In the genomic region with DNA sequence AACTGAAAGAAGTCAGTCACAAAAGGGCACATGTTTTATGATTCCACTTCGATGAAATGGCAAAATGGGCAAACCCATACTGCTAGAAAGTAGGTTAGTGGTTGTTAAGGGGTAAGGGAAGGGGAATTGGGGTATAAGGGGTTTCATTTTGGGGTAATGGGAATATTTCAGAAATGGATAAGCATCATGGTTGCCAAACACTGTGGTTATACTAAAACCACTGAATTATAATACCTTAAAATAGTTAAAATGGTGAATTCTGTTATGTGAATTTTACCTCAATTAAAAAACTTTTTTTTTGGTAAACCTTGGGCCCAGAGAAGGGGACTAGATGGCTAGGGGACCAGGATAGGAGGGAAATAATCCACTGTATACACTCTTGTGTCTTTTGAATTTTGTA, we compare ENCODE assay signal across 22 cellular contexts. TPM values are rescaled to one million over a fixed set of nuclear protein-coding genes. Genes with fewer than 3 reads are reported as not detected.
DNase-seq lines count a peak whose midpoint lies in the region; ATAC-seq, FAIRE-seq and TF ChIP-seq lines count a peak whose summit lies in the region.
"Had no signal": no experiment of that assay in that cellular context is flagged by ENCODE, and none has a peak within 500 bp of the region (broad histone marks: within the 10 kb centered on the region; RNA-seq: fewer than 3 reads in every experiment).

No MANE protein-coding gene starts in this region.

- H3K4me1 ChIP-seq in HCT116 (ENCODE audit: control insufficient read depth in 1 of 2, insufficient read depth in 2 of 2, low read length in 2 of 2) (no peaks in the 10 kb centered on the region), GM12878 (ENCODE audit: control insufficient read depth, insufficient read depth, low read length) (peaks cover 19% of the 10 kb centered on the region)
- H3K4me1 ChIP-seq: A549; BLaER1 treated with 17β-estradiol and CSF1 and Interleukin-3, amounts not matched to agents 10 nM and 100 nM had no signal

- no peaks in the 10 kb centered on the region for H3K27me3 ChIP-seq in HCT116 (ENCODE audit: insufficient read depth, low read length)
- H3K27me3 ChIP-seq in GM12878 (replicated peaks in 1 of 2; ENCODE audit: control insufficient read depth in 2 of 2, insufficient read depth in 2 of 2, low read length in 1 of 2): no peaks in the 10 kb centered on the region
- H3K27me3 ChIP-seq: BLaER1 treated with 17β-estradiol and CSF1 and Interleukin-3, amounts not matched to agents 10 nM and 100 nM had no signal

- FAIRE-seq in GM12878 (lab: Jason Lieb, UNC): no peak
- FAIRE-seq: G401.6 had no signal

- H3K4me3 ChIP-seq in HCT116 (replicated peaks in 1 of 2; ENCODE audit: low read depth in 1 of 2, low read length in 2 of 2) (no peak overlapping the region), GM12878 (no peak overlapping the region)
- H3K4me3 ChIP-seq: A549; BLaER1 treated with 17β-estradiol and CSF1 and Interleukin-3, amounts not matched to agents 10 nM and 100 nM had no signal

- SMC1A ChIA-PET in GM12878 (lab: Charles Lee; ENCODE audit: uncharacterized antibody, unreplicated experiment): no interaction called here

- H3K27ac ChIP-seq in HCT116 (ENCODE audit: low read depth, low read length) (no peak overlapping the region), GM12878 (ENCODE audit: control insufficient read depth, insufficient read depth) (no peak overlapping the region)
- H3K27ac ChIP-seq: A549; BLaER1 treated with 17β-estradiol and CSF1 and Interleukin-3, amounts not matched to agents 10 nM and 100 nM had no signal

- no peaks in the 10 kb centered on the region for H3K27me3 Mint-ChIP-seq in activated naive CD4-positive, alpha-beta T cell treated with anti-CD3 and anti-CD28 coated beads, Interleukin-2, amount 50 U/mL, for 24 hours
- H3K27me3 Mint-ChIP-seq in activated naive CD4-positive, alpha-beta T cell treated with anti-CD3 and anti-CD28 coated beads, Interleukin-2, amount 10 ng/mL, durations not matched to agents 7 days and 5 days: no peaks in the 10 kb centered on the region
- H3K27me3 Mint-ChIP-seq: CD4-positive, alpha-beta T cell had no signal

- CTCF ChIA-PET in activated naive CD4-positive, alpha-beta T cell treated with anti-CD3 and anti-CD28 coated beads, Interleukin-2, amount 10 ng/mL, durations not matched to agents 7 days and 5 days (lab: Charles Lee): no interaction called here
- CTCF ChIA-PET in HCT116 (lab: Charles Lee) (no interaction called here), GM12878 (lab: Yijun Ruan, JAX) (interaction anchor here (0.6 to 1.0 kb wide), 2 partner anchors 49 to 115 kb away, joined by 3 read pairs; no protein-coding TSS in a partner anchor)

- TF ChIP-seq RAD21 in HCT116 (IDR thresholded peaks at IDR 0.05; ENCODE audit: low read depth) (no peak), GM12878 (IDR thresholded peaks at IDR 0.05; ENCODE audit: insufficient read depth, low read depth, low read length) (no peak)

- in situ Hi-C loops in GM12878 (cut with MboI): no loop called here

- TF ChIP-seq POLR2A in HCT116 (IDR thresholded peaks at IDR 0.05; ENCODE audit: borderline replicate concordance, extremely low read depth, insufficient read depth, insufficient read length) (no peak), GM12878 (IDR thresholded peaks at IDR 0.05; ENCODE audit: low read depth, low read length) (no peak)

- H3K79me2 ChIP-seq in HCT116 (ENCODE audit: insufficient read depth, low read length): no peaks in the 10 kb centered on the region
- H3K79me2 ChIP-seq in GM12878 (ENCODE audit: control insufficient read depth, insufficient read depth, low read length): no peaks in the 10 kb centered on the region

- intact Hi-C loops in HCT116 (cut with micrococcal nuclease): no loop called here
- intact Hi-C loops in GM12878 (cut with micrococcal nuclease; ENCODE audit: unreplicated experiment): loop anchor here (2.0 to 5.0 kb wide), 3 partner anchors 18 to 95 kb away; no protein-coding TSS in a partner anchor

- H3K9ac ChIP-seq in HCT116 (ENCODE audit: low read length) (no peak overlapping the region), GM12878 (ENCODE audit: control insufficient read depth, insufficient read depth, low read length) (no peak overlapping the region)
- H3K9ac ChIP-seq: BLaER1 treated with 17β-estradiol and CSF1 and Interleukin-3, amounts not matched to agents 10 nM and 100 nM; SK-N-SH had no signal

- RAD21 ChIA-PET in HCT116 (lab: Charles Lee; ENCODE audit: low non-redundant PET in 1 of 2, low total read pairs in 2 of 2, uncharacterized antibody in 2 of 2, unreplicated experiment in 2 of 2) (no interaction called here), GM12878 (lab: Charles Lee; ENCODE audit: unreplicated experiment) (no interaction called here)

- POLR2A ChIA-PET in HCT116 (lab: Charles Lee): no interaction called here
- POLR2A ChIA-PET in GM12878 (lab: Charles Lee): no interaction called here

- no peak for TF ChIP-seq EP300 in GM12878 (IDR thresholded peaks at IDR 0.05; ENCODE audit: borderline replicate concordance in 1 of 2, control insufficient read depth in 1 of 2, low read depth in 2 of 2, low read length in 2 of 2)

- H3K36me3 Mint-ChIP-seq in activated naive CD4-positive, alpha-beta T cell treated with anti-CD3 and anti-CD28 coated beads, Interleukin-2, amount 50 U/mL, for 24 hours: no peaks in the 10 kb centered on the region
- H3K36me3 Mint-ChIP-seq in activated naive CD4-positive, alpha-beta T cell treated with anti-CD3 and anti-CD28 coated beads, Interleukin-2, amount 10 ng/mL, durations not matched to agents 7 days and 5 days: peaks cover 5% of the 10 kb centered on the region
- H3K36me3 Mint-ChIP-seq in stimulated activated effector memory CD8-positive, alpha-beta T cell treated with anti-CD3 and anti-CD28 coated beads, Interleukin-12 subunit alpha, Interleukin-12 subunit beta, amount 100 ng/mL, for 72 hours: no peaks in the 10 kb centered on the region

- H4K20me1 ChIP-seq in HCT116 (ENCODE audit: insufficient read depth) (no peaks in the 10 kb centered on the region), GM12878 (ENCODE audit: control insufficient read depth, insufficient read depth) (no peaks in the 10 kb centered on the region)
- H4K20me1 ChIP-seq: BLaER1 treated with 17β-estradiol and CSF1 and Interleukin-3, amounts not matched to agents 10 nM and 100 nM had no signal

- H3K4me2 ChIP-seq in HCT116 (ENCODE audit: low read length) (no peak overlapping the region), GM12878 (ENCODE audit: control insufficient read depth, insufficient read depth) (no peak overlapping the region)
- H3K4me2 ChIP-seq: A549; BLaER1 treated with 17β-estradiol and CSF1 and Interleukin-3, amounts not matched to agents 10 nM and 100 nM; SK-N-SH had no signal

- no peak for DNase-seq in activated naive CD4-positive, alpha-beta T cell treated with anti-CD3 and anti-CD28 coated beads, Interleukin-2, amount 10 ng/mL, durations not matched to agents 7 days and 5 days
- no peak for DNase-seq in HCT116 (ENCODE audit: low read depth, low spot score)
- no peak for DNase-seq in GM12878 (ENCODE audit: low read depth, low spot score)
- DNase-seq in stimulated activated effector memory CD8-positive, alpha-beta T cell treated with anti-CD3 and anti-CD28 coated beads, Interleukin-12 subunit alpha, Interleukin-12 subunit beta, amount 100 ng/mL, for 72 hours (ENCODE audit: low spot score in 2 of 2): no peak
- DNase-seq in NOMO-1 (lab: John Stamatoyannopoulos, UW; ENCODE audit: unreplicated experiment in 2 of 2): no peak
- DNase-seq: AML-193; CD4-positive, alpha-beta T cell; H7; MV-4-11; NCI-H1105; NCI-H146; NCI-H1930; NCI-H2107; NCI-H524 treated with DMSO at 0.1 percent for 48 hours; NCI-H774; PC-3; SK-N-SH had no signal

- H3K9me2 ChIP-seq in HCT116 (ENCODE audit: insufficient read depth): no peaks in the 10 kb centered on the region
- H3K9me2 ChIP-seq: SK-N-SH had no signal

- peaks cover 24% of the 10 kb centered on the region for H3K4me1 Mint-ChIP-seq in activated naive CD4-positive, alpha-beta T cell treated with anti-CD3 and anti-CD28 coated beads, Interleukin-2, amount 50 U/mL, for 24 hours
- H3K4me1 Mint-ChIP-seq in activated naive CD4-positive, alpha-beta T cell treated with anti-CD3 and anti-CD28 coated beads, Interleukin-2, amount 10 ng/mL, durations not matched to agents 7 days and 5 days: peaks cover 36% of the 10 kb centered on the region
- H3K4me1 Mint-ChIP-seq in stimulated activated effector memory CD8-positive, alpha-beta T cell treated with anti-CD3 and anti-CD28 coated beads, Interleukin-12 subunit alpha, Interleukin-12 subunit beta, amount 100 ng/mL, for 72 hours: peaks cover 26% of the 10 kb centered on the region

- peak overlapping the region; percentile 30 for H2AFZ ChIP-seq in HCT116 (ENCODE audit: low read depth, low read length, poor library complexity, severe bottlenecking)
- H2AFZ ChIP-seq in GM12878 (ENCODE audit: control insufficient read depth, low read depth, low read length): no peak overlapping the region

- H3K36me3 ChIP-seq in HCT116 (ENCODE audit: control insufficient read depth in 1 of 2, insufficient read depth in 2 of 2, low read length in 2 of 2): no peaks in the 10 kb centered on the region
- H3K36me3 ChIP-seq in GM12878 (ENCODE audit: control insufficient read depth in 2 of 2, insufficient read depth in 2 of 2, low read length in 1 of 2): no peaks in the 10 kb centered on the region
- H3K36me3 ChIP-seq: BLaER1 treated with 17β-estradiol and CSF1 and Interleukin-3, amounts not matched to agents 10 nM and 100 nM had no signal

- TF ChIP-seq CTCF in HCT116 (IDR thresholded peaks at IDR 0.05 in 2 of 3, conservative IDR thresholded peaks at IDR 0.05 in 1 of 3; ENCODE audit: borderline replicate concordance in 1 of 3, insufficient read depth in 1 of 3, low read depth in 2 of 3, low read length in 2 of 3) (no peak), GM12878 (IDR thresholded peaks at IDR 0.05 in 2 of 3, conservative IDR thresholded peaks at IDR 0.05 in 1 of 3; ENCODE audit: control insufficient read depth in 2 of 3, extremely low read depth in 1 of 3, insufficient read depth in 1 of 3, low read depth in 3 of 3, low read length in 3 of 3) (no peak)

- no peak overlapping the region for H3K4me3 Mint-ChIP-seq in activated naive CD4-positive, alpha-beta T cell treated with anti-CD3 and anti-CD28 coated beads, Interleukin-2, amount 50 U/mL, for 24 hours
- H3K4me3 Mint-ChIP-seq in activated naive CD4-positive, alpha-beta T cell treated with anti-CD3 and anti-CD28 coated beads, Interleukin-2, amount 10 ng/mL, durations not matched to agents 7 days and 5 days: no peak overlapping the region
- H3K4me3 Mint-ChIP-seq in stimulated activated effector memory CD8-positive, alpha-beta T cell treated with anti-CD3 and anti-CD28 coated beads, Interleukin-12 subunit alpha, Interleukin-12 subunit beta, amount 100 ng/mL, for 72 hours: no peak overlapping the region
- H3K4me3 Mint-ChIP-seq: CD4-positive, alpha-beta T cell had no signal

- ATAC-seq in HCT116: no peak
- no peak for ATAC-seq in GM12878
- ATAC-seq in stimulated activated effector memory CD8-positive, alpha-beta T cell treated with anti-CD3 and anti-CD28 coated beads, Interleukin-12 subunit alpha, Interleukin-12 subunit beta, amount 100 ng/mL, for 72 hours: no peak
- no peak for ATAC-seq in GM19452 (IDR thresholded peaks at IDR 0.05; ENCODE audit: unreplicated experiment)
- ATAC-seq: PC-3 had no signal

- no peaks in the 10 kb centered on the region for H3K9me3 ChIP-seq in HCT116 (ENCODE audit: control insufficient read depth in 1 of 2, insufficient read depth in 1 of 2, low read depth in 1 of 2, low read length in 2 of 2)
- no peaks in the 10 kb centered on the region; the same call in 2 of the 3 replicates for H3K9me3 ChIP-seq in GM12878 (replicated peaks; ENCODE audit: control insufficient read depth, insufficient read depth, low read length)
- H3K9me3 ChIP-seq: A549; BLaER1 treated with 17β-estradiol and CSF1 and Interleukin-3, amounts not matched to agents 10 nM and 100 nM; SK-N-SH had no signal

- peak overlapping the region; percentile 62 for H3K27ac Mint-ChIP-seq in activated naive CD4-positive, alpha-beta T cell treated with anti-CD3 and anti-CD28 coated beads, Interleukin-2, amount 50 U/mL, for 24 hours
- no peak overlapping the region for H3K27ac Mint-ChIP-seq in activated naive CD4-positive, alpha-beta T cell treated with anti-CD3 and anti-CD28 coated beads, Interleukin-2, amount 10 ng/mL, durations not matched to agents 7 days and 5 days
- H3K27ac Mint-ChIP-seq in stimulated activated effector memory CD8-positive, alpha-beta T cell treated with anti-CD3 and anti-CD28 coated beads, Interleukin-12 subunit alpha, Interleukin-12 subunit beta, amount 100 ng/mL, for 72 hours: peak overlapping the region; percentile 38
- H3K27ac Mint-ChIP-seq: CD4-positive, alpha-beta T cell had no signal

- no peaks in the 10 kb centered on the region for H3K9me3 Mint-ChIP-seq in activated naive CD4-positive, alpha-beta T cell treated with anti-CD3 and anti-CD28 coated beads, Interleukin-2, amount 50 U/mL, for 24 hours
- peaks cover 1% of the 10 kb centered on the region for H3K9me3 Mint-ChIP-seq in activated naive CD4-positive, alpha-beta T cell treated with anti-CD3 and anti-CD28 coated beads, Interleukin-2, amount 10 ng/mL, durations not matched to agents 7 days and 5 days
- peaks cover 3% of the 10 kb centered on the region for H3K9me3 Mint-ChIP-seq in stimulated activated effector memory CD8-positive, alpha-beta T cell treated with anti-CD3 and anti-CD28 coated beads, Interleukin-12 subunit alpha, Interleukin-12 subunit beta, amount 100 ng/mL, for 72 hours
- H3K9me3 Mint-ChIP-seq: CD4-positive, alpha-beta T cell had no signal

- BruUV-seq in HCT116 (replicated peaks; lab: Mats Ljungman, UMichigan) (no TSS peak), GM12878 (replicated peaks; lab: Mats Ljungman, UMichigan) (no TSS peak)

- 6% methylated on average over 1 of the region's 1 CpG for WGBS in GM12878 (ENCODE audit: insufficient coverage, insufficient replicate concordance, low lambda C conversion rate, missing lambda C conversion rate)

RNA-seq across cellular contexts. Expression of a gene that starts 52.3 kb away (rescaled TPM):
- total RNA-seq in HCT116 (2021; ENCODE audit: unreplicated experiment) (81.6 TPM), GM12878 (2014; rRNA removed) (58.3 and 61.5 TPM in 2 replicates), GM12878 (2014; rRNA removed; fragmentation: Illumina TruSeq; extraction: Trizol) (36.1 and 36.5 TPM in 2 replicates), GM12878 (2021) (91.3 and 93.1 TPM in 2 replicates)
- 129 and 166 TPM in 2 replicates for polyA plus RNA-seq in HCT116 (2012)
- 205 and 214 TPM in 2 replicates for total RNA-seq in GM12878 (2013; cell fraction: nucleolus; rRNA removed)
- polyA plus RNA-seq in GM12878 (2011; ENCODE audit: low read depth): 64.3 TPM
- polyA plus RNA-seq in GM12878 (2011; rRNA removed) (60.8 and 106 TPM in 2 replicates), GM12878 (2014; fragmentation: Illumina TruSeq; extraction: Trizol) (65.9 and 78.8 TPM in 2 replicates), GM12878 (2014; fragmentation: Nextera tagmentation; extraction: Ambion mirVana) (10 to 100 TPM; 25.2 to 38.6 TPM), GM12878 (2014; rRNA removed) (62.4 and 63.6 TPM in 2 replicates), GM12878 (2016; fragmentation: Nextera tagmentation; extraction: Ambion mirVana) (10 to 100 TPM; 43.9 to 44.5 TPM)
- 91.6 and 128 TPM in 2 replicates for polyA plus RNA-seq in GM12878 (2011; cell fraction: cytosol; rRNA removed)
- polyA plus RNA-seq in GM12878 (2011; cell fraction: nucleus; rRNA removed): 163 and 169 TPM in 2 replicates
- polyA plus RNA-seq in GM12878 (2012): 106 and 116 TPM in 2 replicates
- polyA minus RNA-seq in GM12878 (2011; rRNA and poly(A)+ RNA removed): 93.4 and 100 TPM in 2 replicates
- 60.8 and 70.8 TPM in 2 replicates for polyA minus RNA-seq in GM12878 (2011; cell fraction: cytosol; rRNA and poly(A)+ RNA removed)
- polyA minus RNA-seq in GM12878 (2011; cell fraction: nucleus; rRNA and poly(A)+ RNA removed): 99.1 and 124 TPM in 2 replicates
